In genomic region chr13:99418663-99419140, GRCh38 we compare ENCODE assay signal across 32 cellular contexts.
DNase-seq lines count a peak whose midpoint lies in the region; ATAC-seq and TF ChIP-seq lines count a peak whose summit lies in the region.
"Had no signal": no experiment of that assay in that cellular context is flagged by ENCODE, and none has a peak within 500 bp of the region (broad histone marks: within the 10 kb centered on the region; RNA-seq: fewer than 3 reads in every experiment).

No MANE protein-coding gene starts in this region.

- peak; percentile 17 for DNase-seq in activated CD8-positive, alpha-beta T cell treated with anti-CD3 and anti-CD28 coated beads for 36 hours
- DNase-seq in activated CD8-positive, alpha-beta T cell treated with anti-CD3 and anti-CD28 coated beads, Interleukin-2, amount 10 ng/mL, durations not matched to agents 7 days and 5 days: no peak
- no peak for DNase-seq in activated T-helper 2 cell treated with anti-CD3 and anti-CD28 coated beads, Interferon-gamma antibody, Interleukin-2, Interleukin-4, amounts not matched to agents 10 μg/mL and 5 μg/mL and 100 μg/mL, durations not matched to agents 14 hours and 24 hours and 36 hours (ENCODE audit: low spot score)
- peak; percentile 24 for DNase-seq in stimulated activated CD8-positive, alpha-beta memory T cell treated with anti-CD3 and anti-CD28 coated beads, Interleukin-4, amount 100 ng/mL, for 48 hours
- no peak for DNase-seq in CD8-positive, alpha-beta memory T cell
- no peak for DNase-seq in NCI-H2081 (lab: John Stamatoyannopoulos, UW)
- no peak for DNase-seq in NOMO-1 treated with dmso at 0.1 percent for 144 hours (lab: John Stamatoyannopoulos, UW; ENCODE audit: unreplicated experiment)
- DNase-seq: amniotic stem cell; BE2C; brain microvascular endothelial cell; Calu3; DMS79 treated with DMSO at 0.1 percent for 48 hours; GF-D8; H9; hypothalamus; immature natural killer cell; left colon; mammary epithelial cell; NCI-H1048; NCI-H1694; NCI-H526; SHP77; stimulated activated CD4-positive, alpha-beta T cell treated with anti-CD3 and anti-CD28 coated beads, Interleukin-12 subunit alpha, Interleukin-12 subunit beta, amount 100 ng/mL, for 4 hours; stimulated activated CD4-positive, alpha-beta T cell treated with anti-CD3 and anti-CD28 coated beads, Interleukin-4, amount 100 ng/mL, for 1 hour; T-helper 9 cell; tibial artery had no signal

- POLR2A ChIA-PET in activated CD8-positive, alpha-beta T cell treated with anti-CD3 and anti-CD28 coated beads for 36 hours (lab: Charles Lee): interaction anchor here (1.0 to 3.0 kb wide), 4 partner anchors 14 to 61 kb away, joined by 3 to 23 read pairs (median 4); no protein-coding TSS in a partner anchor
- POLR2A ChIA-PET in activated CD8-positive, alpha-beta T cell treated with anti-CD3 and anti-CD28 coated beads, Interleukin-2, amount 10 ng/mL, durations not matched to agents 7 days and 5 days (lab: Charles Lee): interaction anchor here (1.5 kb wide), 1 partner anchor 37 kb away, joined by 3 read pairs; no protein-coding TSS in a partner anchor
- POLR2A ChIA-PET in CD8-positive, alpha-beta memory T cell (lab: Charles Lee): interaction anchor here (0.6 kb wide), 1 partner anchor 214 kb away, joined by 4 read pairs; no protein-coding TSS in a partner anchor

- peaks cover 73 to 86% (median 83%) of the 10 kb centered on the region in 10 experiments for H3K4me1 ChIP-seq in BLaER1 treated with 17β-estradiol and CSF1 and Interleukin-3, amounts not matched to agents 10 nM and 100 nM
- peaks cover 75% of the 10 kb centered on the region for H3K4me1 ChIP-seq in CD8-positive, alpha-beta memory T cell (ENCODE audit: insufficient read depth, low read length)
- H3K4me1 ChIP-seq: BE2C, tibial artery had no signal

- no peak for TF ChIP-seq CTCF in activated CD8-positive, alpha-beta T cell treated with anti-CD3 and anti-CD28 coated beads for 36 hours (IDR thresholded peaks at IDR 0.05)

- ATAC-seq in activated CD8-positive, alpha-beta T cell treated with anti-CD3 and anti-CD28 coated beads for 36 hours: no peak
- no peak for ATAC-seq in activated CD8-positive, alpha-beta T cell treated with anti-CD3 and anti-CD28 coated beads, Interleukin-2, amount 10 ng/mL, durations not matched to agents 7 days and 5 days
- ATAC-seq: left colon; Panc1; sciatic nerve; stimulated activated effector memory CD8-positive, alpha-beta T cell treated with anti-CD3 and anti-CD28 coated beads, Interleukin-12 subunit alpha, Interleukin-12 subunit beta, amount 100 ng/mL, for 72 hours had no signal

- peaks cover 75% of the 10 kb centered on the region for H3K4me1 Mint-ChIP-seq in activated CD8-positive, alpha-beta T cell treated with anti-CD3 and anti-CD28 coated beads for 36 hours (ENCODE audit: low read depth)
- peaks cover 50% of the 10 kb centered on the region for H3K4me1 Mint-ChIP-seq in activated CD8-positive, alpha-beta T cell treated with anti-CD3 and anti-CD28 coated beads, Interleukin-2, amount 10 ng/mL, durations not matched to agents 7 days and 5 days (ENCODE audit: low read depth)
- H3K4me1 Mint-ChIP-seq in activated T-helper 2 cell treated with anti-CD3 and anti-CD28 coated beads, Interferon-gamma antibody, Interleukin-2, Interleukin-4, amounts not matched to agents 10 μg/mL and 5 μg/mL and 100 μg/mL, durations not matched to agents 14 hours and 24 hours and 36 hours (ENCODE audit: low read depth): peaks cover 59% of the 10 kb centered on the region
- peaks cover 38 to 54% (median 49%) of the 10 kb centered on the region in 3 donors for H3K4me1 Mint-ChIP-seq in CD8-positive, alpha-beta memory T cell

- peaks cover 0 to 13% (median 0%) of the 10 kb centered on the region in 11 experiments; a peak in 4 of 22 replicates for H3K27me3 ChIP-seq in BLaER1 treated with 17β-estradiol and CSF1 and Interleukin-3, amounts not matched to agents 10 nM and 100 nM
- no peaks in the 10 kb centered on the region for H3K27me3 ChIP-seq in CD8-positive, alpha-beta memory T cell (ENCODE audit: insufficient read depth, low read length, poor library complexity, severe bottlenecking)

- H3K4me3 ChIP-seq in BLaER1 treated with 17β-estradiol and CSF1 and Interleukin-3, amounts not matched to agents 10 nM and 100 nM: no peak overlapping the region
- H3K4me3 ChIP-seq in CD8-positive, alpha-beta memory T cell (ENCODE audit: low read length): no peak overlapping the region
- H3K4me3 ChIP-seq: tibial artery had no signal

- no peaks in the 10 kb centered on the region for H3K9me3 Mint-ChIP-seq in activated CD8-positive, alpha-beta T cell treated with anti-CD3 and anti-CD28 coated beads for 36 hours
- no peaks in the 10 kb centered on the region for H3K9me3 Mint-ChIP-seq in activated CD8-positive, alpha-beta T cell treated with anti-CD3 and anti-CD28 coated beads, Interleukin-2, amount 10 ng/mL, durations not matched to agents 7 days and 5 days (ENCODE audit: insufficient read depth)
- H3K9me3 Mint-ChIP-seq in activated T-helper 2 cell treated with anti-CD3 and anti-CD28 coated beads, Interferon-gamma antibody, Interleukin-2, Interleukin-4, amounts not matched to agents 10 μg/mL and 5 μg/mL and 100 μg/mL, durations not matched to agents 14 hours and 24 hours and 36 hours: no peaks in the 10 kb centered on the region
- no peaks in the 10 kb centered on the region for H3K9me3 Mint-ChIP-seq in CD8-positive, alpha-beta memory T cell
- H3K9me3 Mint-ChIP-seq: H9; immature natural killer cell; stimulated activated effector memory CD8-positive, alpha-beta T cell treated with anti-CD3 and anti-CD28 coated beads, Interleukin-12 subunit alpha, Interleukin-12 subunit beta, amount 100 ng/mL, for 72 hours had no signal

- peaks cover 5% of the 10 kb centered on the region for H3K36me3 Mint-ChIP-seq in activated CD8-positive, alpha-beta T cell treated with anti-CD3 and anti-CD28 coated beads for 36 hours (ENCODE audit: low read depth)
- H3K36me3 Mint-ChIP-seq in activated CD8-positive, alpha-beta T cell treated with anti-CD3 and anti-CD28 coated beads, Interleukin-2, amount 10 ng/mL, durations not matched to agents 7 days and 5 days (ENCODE audit: low read depth): no peaks in the 10 kb centered on the region
- H3K36me3 Mint-ChIP-seq in activated T-helper 2 cell treated with anti-CD3 and anti-CD28 coated beads, Interferon-gamma antibody, Interleukin-2, Interleukin-4, amounts not matched to agents 10 μg/mL and 5 μg/mL and 100 μg/mL, durations not matched to agents 14 hours and 24 hours and 36 hours (ENCODE audit: low read depth): no peaks in the 10 kb centered on the region
- H3K36me3 Mint-ChIP-seq in CD8-positive, alpha-beta memory T cell: no peaks in the 10 kb centered on the region
- H3K36me3 Mint-ChIP-seq: immature natural killer cell had no signal

- H3K9ac ChIP-seq in BLaER1 treated with 17β-estradiol and CSF1 and Interleukin-3, amounts not matched to agents 10 nM and 100 nM: no peak overlapping the region

- no peaks in the 10 kb centered on the region for H3K36me3 ChIP-seq in BLaER1 treated with 17β-estradiol and CSF1 and Interleukin-3, amounts not matched to agents 10 nM and 100 nM
- H3K36me3 ChIP-seq in CD8-positive, alpha-beta memory T cell (ENCODE audit: insufficient read depth, low read length): no peaks in the 10 kb centered on the region
- H3K36me3 ChIP-seq: BE2C, brain microvascular endothelial cell, tibial artery had no signal

- peak overlapping the region; percentile 31 for H3K4me3 Mint-ChIP-seq in activated CD8-positive, alpha-beta T cell treated with anti-CD3 and anti-CD28 coated beads for 36 hours
- no peak overlapping the region for H3K4me3 Mint-ChIP-seq in activated CD8-positive, alpha-beta T cell treated with anti-CD3 and anti-CD28 coated beads, Interleukin-2, amount 10 ng/mL, durations not matched to agents 7 days and 5 days
- H3K4me3 Mint-ChIP-seq in activated T-helper 2 cell treated with anti-CD3 and anti-CD28 coated beads, Interferon-gamma antibody, Interleukin-2, Interleukin-4, amounts not matched to agents 10 μg/mL and 5 μg/mL and 100 μg/mL, durations not matched to agents 14 hours and 24 hours and 36 hours (ENCODE audit: low read depth): no peak overlapping the region
- H3K4me3 Mint-ChIP-seq in CD8-positive, alpha-beta memory T cell: peak overlapping the region in 1 of 7 donors; percentile 18
- H3K4me3 Mint-ChIP-seq: H9; immature natural killer cell; stimulated activated effector memory CD8-positive, alpha-beta T cell treated with anti-CD3 and anti-CD28 coated beads, Interleukin-12 subunit alpha, Interleukin-12 subunit beta, amount 100 ng/mL, for 72 hours had no signal

- H4K20me1 ChIP-seq in BLaER1 treated with 17β-estradiol and CSF1 and Interleukin-3, amounts not matched to agents 10 nM and 100 nM: no peaks in the 10 kb centered on the region

- intact Hi-C loops in activated CD8-positive, alpha-beta T cell treated with anti-CD3 and anti-CD28 coated beads for 36 hours (cut with micrococcal nuclease): loop anchor here (2.0 kb wide), 1 partner anchor 14 kb away; no protein-coding TSS in a partner anchor
- intact Hi-C loops in activated T-helper 2 cell treated with anti-CD3 and anti-CD28 coated beads, Interferon-gamma antibody, Interleukin-2, Interleukin-4, amounts not matched to agents 10 μg/mL and 5 μg/mL and 100 μg/mL, durations not matched to agents 14 hours and 24 hours and 36 hours (cut with micrococcal nuclease): loop anchor here (5.0 kb wide), 1 partner anchor 36 kb away; no protein-coding TSS in a partner anchor

- CTCF ChIA-PET in activated CD8-positive, alpha-beta T cell treated with anti-CD3 and anti-CD28 coated beads for 36 hours (lab: Charles Lee): interaction anchor here (1.5 to 12.5 kb wide), 5 partner anchors 11 to 149 kb away, joined by 5 to 162 read pairs (median 18); no protein-coding TSS in a partner anchor
- CTCF ChIA-PET in activated CD8-positive, alpha-beta T cell treated with anti-CD3 and anti-CD28 coated beads, Interleukin-2, amount 10 ng/mL, durations not matched to agents 7 days and 5 days (lab: Charles Lee): interaction anchor here (0.6 to 11.6 kb wide), 5 partner anchors 16 to 1142 kb away, joined by 3 to 170 read pairs (median 9); no protein-coding TSS in a partner anchor
- CTCF ChIA-PET in CD8-positive, alpha-beta memory T cell (lab: Charles Lee): interaction anchor here (1.6 to 10.2 kb wide), 3 partner anchors 16 to 149 kb away, joined by 4 to 108 read pairs (median 13); no protein-coding TSS in a partner anchor

- peak overlapping the region in 10 of 11 experiments; percentile 63 to 95 (median 83); a peak in 18 of 22 replicates for H3K4me2 ChIP-seq in BLaER1 treated with 17β-estradiol and CSF1 and Interleukin-3, amounts not matched to agents 10 nM and 100 nM

- peak overlapping the region in 2 of 11 experiments; percentile 7 to 32; a peak in 2 of 22 replicates for H3K27ac ChIP-seq in BLaER1 treated with 17β-estradiol and CSF1 and Interleukin-3, amounts not matched to agents 10 nM and 100 nM
- H3K27ac ChIP-seq in CD8-positive, alpha-beta memory T cell (ENCODE audit: low read depth, low read length): no peak overlapping the region
- H3K27ac ChIP-seq: brain microvascular endothelial cell, tibial artery, VCaP had no signal

- H3K9me3 ChIP-seq in BLaER1 treated with 17β-estradiol and CSF1 and Interleukin-3, amounts not matched to agents 10 nM and 100 nM (replicated peaks in 1 of 11): no peaks in the 10 kb centered on the region
- no peaks in the 10 kb centered on the region for H3K9me3 ChIP-seq in CD8-positive, alpha-beta memory T cell (ENCODE audit: low read length)
- H3K9me3 ChIP-seq: BE2C, tibial artery had no signal

- no peaks in the 10 kb centered on the region for H3K27me3 Mint-ChIP-seq in activated CD8-positive, alpha-beta T cell treated with anti-CD3 and anti-CD28 coated beads for 36 hours
- no peaks in the 10 kb centered on the region for H3K27me3 Mint-ChIP-seq in activated CD8-positive, alpha-beta T cell treated with anti-CD3 and anti-CD28 coated beads, Interleukin-2, amount 10 ng/mL, durations not matched to agents 7 days and 5 days (ENCODE audit: low read depth)
- H3K27me3 Mint-ChIP-seq in activated T-helper 2 cell treated with anti-CD3 and anti-CD28 coated beads, Interferon-gamma antibody, Interleukin-2, Interleukin-4, amounts not matched to agents 10 μg/mL and 5 μg/mL and 100 μg/mL, durations not matched to agents 14 hours and 24 hours and 36 hours (ENCODE audit: low read depth): no peaks in the 10 kb centered on the region
- no peaks in the 10 kb centered on the region for H3K27me3 Mint-ChIP-seq in CD8-positive, alpha-beta memory T cell

- H3K27ac Mint-ChIP-seq in activated CD8-positive, alpha-beta T cell treated with anti-CD3 and anti-CD28 coated beads for 36 hours: peak overlapping the region; percentile 57
- no peak overlapping the region for H3K27ac Mint-ChIP-seq in activated CD8-positive, alpha-beta T cell treated with anti-CD3 and anti-CD28 coated beads, Interleukin-2, amount 10 ng/mL, durations not matched to agents 7 days and 5 days
- peak overlapping the region; percentile 51 for H3K27ac Mint-ChIP-seq in activated T-helper 2 cell treated with anti-CD3 and anti-CD28 coated beads, Interferon-gamma antibody, Interleukin-2, Interleukin-4, amounts not matched to agents 10 μg/mL and 5 μg/mL and 100 μg/mL, durations not matched to agents 14 hours and 24 hours and 36 hours
- H3K27ac Mint-ChIP-seq in CD8-positive, alpha-beta memory T cell: peak overlapping the region in 3 of 8 donors; percentile 55 to 76 (median 63)
- H3K27ac Mint-ChIP-seq: H9; progenitor cell of endocrine pancreas; stimulated activated effector memory CD8-positive, alpha-beta T cell treated with anti-CD3 and anti-CD28 coated beads, Interleukin-12 subunit alpha, Interleukin-12 subunit beta, amount 100 ng/mL, for 72 hours had no signal

Comparison
In these comparisons a context has a peak if more than half of its experiments do, and no peak if none do; other contexts are left out.
1. DNase-seq: peak in activated CD8-positive, alpha-beta T cell treated with anti-CD3 and anti-CD28 coated beads for 36 hours (single experiment) and stimulated activated CD8-positive, alpha-beta memory T cell treated with anti-CD3 and anti-CD28 coated beads, Interleukin-4, amount 100 ng/mL, for 48 hours (single experiment); none in activated CD8-positive, alpha-beta T cell treated with anti-CD3 and anti-CD28 coated beads, Interleukin-2, amount 10 ng/mL, durations not matched to agents 7 days and 5 days (single experiment), activated T-helper 2 cell treated with anti-CD3 and anti-CD28 coated beads, Interferon-gamma antibody, Interleukin-2, Interleukin-4, amounts not matched to agents 10 μg/mL and 5 μg/mL and 100 μg/mL, durations not matched to agents 14 hours and 24 hours and 36 hours (single experiment), CD8-positive, alpha-beta memory T cell (0 of 5), NCI-H2081 (0 of 2) and NOMO-1 treated with dmso at 0.1 percent for 144 hours (single experiment).